9 cellular contexts compared by ENCODE assay signal in the genomic region with DNA sequence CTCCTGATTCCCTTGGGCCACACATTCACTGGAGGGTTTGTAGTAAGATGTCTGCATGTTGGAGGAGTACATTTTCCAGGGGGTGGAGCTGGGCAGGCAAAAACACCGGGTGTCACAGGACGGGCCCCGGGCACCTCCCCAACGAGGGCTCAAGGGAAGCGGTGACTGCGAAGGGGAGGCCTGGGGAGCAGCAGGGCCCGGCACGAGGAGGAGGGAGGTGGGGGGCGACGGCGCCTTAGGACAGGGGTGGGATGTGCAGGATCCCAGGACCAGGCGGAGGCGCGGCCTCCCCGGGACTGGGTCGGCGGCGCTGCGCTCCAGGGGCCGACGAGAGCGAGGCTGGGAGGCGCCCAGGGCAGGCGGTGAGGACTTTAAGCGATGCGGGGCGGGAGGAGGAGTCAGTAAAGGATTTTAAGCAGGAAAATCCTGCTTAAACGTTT. TPM values are rescaled to one million over a fixed set of nuclear protein-coding genes. Genes with fewer than 3 reads are reported as not detected.
DNase-seq lines count a peak whose midpoint lies in the region; ATAC-seq and TF ChIP-seq lines count a peak whose summit lies in the region.
"Had no signal": no experiment of that assay in that cellular context is flagged by ENCODE, and none has a peak within 500 bp of the region (broad histone marks: within the 10 kb centered on the region; RNA-seq: fewer than 3 reads in every experiment).

No MANE protein-coding gene starts in this region.

- H3K9me2 ChIP-seq in Karpas-422 (replicated peaks; ENCODE audit: insufficient read depth, low read length), result no peaks in the 10 kb centered on the region

- peaks cover 26% of the 10 kb centered on the region for H4K20me1 ChIP-seq in Karpas-422 (ENCODE audit: insufficient read depth, low read depth, low read length)

- peak overlapping the region; percentile 73 to 87 for H3K27ac Mint-ChIP-seq in natural killer cell treated with Interleukin-12 subunit alpha and Interleukin-12 subunit beta and Interleukin-15 and Interleukin-18, amount 100 ng/mL, for 72 hours

- H3K4me2 ChIP-seq in Karpas-422 (ENCODE audit: low read depth, low read length, poor library complexity, severe bottlenecking), result peak overlapping the region; percentile 91

- no peak for TF ChIP-seq POLR2A in esophagus squamous epithelium (IDR thresholded peaks at IDR 0.05)
- no peak for TF ChIP-seq POLR2A in tibial nerve (IDR thresholded peaks at IDR 0.05)

- H2AFZ ChIP-seq in Karpas-422 (ENCODE audit: low read length), result 0 out of 2 replicates have a peak overlapping the region, but pooled peaks have one; percentile 65

- no peak for TF ChIP-seq EP300 in tibial nerve (IDR thresholded peaks at IDR 0.05)

- H3K36me3 ChIP-seq in Karpas-422 (ENCODE audit: insufficient read depth, low read length) (peaks cover 24% of the 10 kb centered on the region), esophagus squamous epithelium (peaks cover 0 to 25% (median 0%) of the 10 kb centered on the region in 3 donors), tibial nerve (peaks cover 0 to 22% (median 0%) of the 10 kb centered on the region in 3 donors)

- H3K4me1 ChIP-seq in Karpas-422 (ENCODE audit: low read length), result peaks cover 20% of the 10 kb centered on the region
- H3K4me1 ChIP-seq in esophagus squamous epithelium, result peaks cover 8 to 37% (median 18%) of the 10 kb centered on the region in 3 donors
- H3K4me1 ChIP-seq in tibial nerve, result peaks cover 0 to 37% (median 12%) of the 10 kb centered on the region in 4 donors

- peaks cover 11% of the 10 kb centered on the region for H3K36me3 Mint-ChIP-seq in natural killer cell treated with Interleukin-12 subunit alpha and Interleukin-12 subunit beta and Interleukin-15 and Interleukin-18, amount 100 ng/mL, for 72 hours

- H3K27me3 Mint-ChIP-seq in natural killer cell treated with Interleukin-12 subunit alpha and Interleukin-12 subunit beta and Interleukin-15 and Interleukin-18, amount 100 ng/mL, for 72 hours, result no peaks in the 10 kb centered on the region

- H3K9ac ChIP-seq in Karpas-422 (ENCODE audit: low read length), result peak overlapping the region; percentile 99

- WGBS in esophagus squamous epithelium, 2 donors, result 0% methylated on average over 13 of the region's 28 CpGs; no CpG with 5 or more reads in 1 of the 2 donors
- 0% methylated on average over 24 to 28 of the region's 28 CpGs for WGBS in tibial nerve, 2 donors

- H3K4me3 ChIP-seq in Karpas-422 (ENCODE audit: low read length) (peak overlapping the region; percentile 98), esophagus squamous epithelium (peak overlapping the region; percentile 53 to 97 (median 84)), tibial nerve (peak overlapping the region; percentile 63 to 98 (median 86))

- intact Hi-C loops in esophagus squamous epithelium (cut with DNase I), result no loop called here

- no peak for TF ChIP-seq CTCF in esophagus squamous epithelium (IDR thresholded peaks at IDR 0.05)
- TF ChIP-seq CTCF in tibial nerve (IDR thresholded peaks at IDR 0.05), result no peak

- peaks cover 7% of the 10 kb centered on the region for H3K9me3 Mint-ChIP-seq in natural killer cell treated with Interleukin-12 subunit alpha and Interleukin-12 subunit beta and Interleukin-15 and Interleukin-18, amount 100 ng/mL, for 72 hours

- peak; percentile 22 for ATAC-seq in GM21447 (IDR thresholded peaks at IDR 0.05; ENCODE audit: unreplicated experiment)
- ATAC-seq in natural killer cell treated with Interleukin-12 subunit alpha and Interleukin-12 subunit beta and Interleukin-15 and Interleukin-18, amount 100 ng/mL, for 72 hours, result peak in 1 of 2 donors; percentile 24

- H3K27me3 ChIP-seq in Karpas-422 (ENCODE audit: low read length) (no peaks in the 10 kb centered on the region), esophagus squamous epithelium (no peaks in the 10 kb centered on the region), tibial nerve (no peaks in the 10 kb centered on the region)

- DNase-seq in CD1c-positive myeloid dendritic cell (ENCODE audit: extremely low spot score) (peak; percentile 9), Karpas-422 (peak; percentile 92), esophagus squamous epithelium (lab: John Stamatoyannopoulos, UW) (no peak), tibial nerve (ENCODE audit: low spot score in 2 of 2) (no peak), MV-4-11 (lab: John Stamatoyannopoulos, UW) (no peak)
- peak; percentile 68 for DNase-seq in activated CD8-positive, alpha-beta memory T cell treated with anti-CD3 and anti-CD28 coated beads for 24 hours
- DNase-seq in natural killer cell treated with Interleukin-12 subunit alpha and Interleukin-12 subunit beta and Interleukin-15 and Interleukin-18, amount 100 ng/mL, for 72 hours (ENCODE audit: low spot score), result no peak

- peaks cover 14 to 25% of the 10 kb centered on the region in 2 donors for H3K4me1 Mint-ChIP-seq in natural killer cell treated with Interleukin-12 subunit alpha and Interleukin-12 subunit beta and Interleukin-15 and Interleukin-18, amount 100 ng/mL, for 72 hours (ENCODE audit: low read depth in 2 of 2)

- H3K9me3 ChIP-seq in Karpas-422 (ENCODE audit: low read length), result no peaks in the 10 kb centered on the region
- no peaks in the 10 kb centered on the region for H3K9me3 ChIP-seq in esophagus squamous epithelium
- H3K9me3 ChIP-seq in tibial nerve, result peaks cover 0 to under 1% (median 0%) of the 10 kb centered on the region in 4 donors

- H3K4me3 Mint-ChIP-seq in natural killer cell treated with Interleukin-12 subunit alpha and Interleukin-12 subunit beta and Interleukin-15 and Interleukin-18, amount 100 ng/mL, for 72 hours, result peak overlapping the region; percentile 89

- peak overlapping the region; percentile 65 for H3K27ac ChIP-seq in Karpas-422 (ENCODE audit: low read length)
- peak overlapping the region; percentile 84 to 95 (median 92) for H3K27ac ChIP-seq in esophagus squamous epithelium
- H3K27ac ChIP-seq in tibial nerve, result peak overlapping the region; percentile 66 to 94 (median 92)

- peaks cover 55% of the 10 kb centered on the region for H3K79me2 ChIP-seq in Karpas-422 (ENCODE audit: low read length)

RNA-seq across cellular contexts. Expression of gene ZNF160, which starts 0.5 kb away (rescaled TPM):
- 97.3 and 122 TPM in 2 replicates for total RNA-seq in Karpas-422 (2014; rRNA removed; shearing (Covaris generic); ENCODE audit: low replicate concordance)
- total RNA-seq in esophagus squamous epithelium (10 to 100 TPM; 11.7 to 36.6 (median 13.5) TPM), tibial nerve (10 to 100 TPM; 38.9 to 65.7 (median 45.4) TPM)
- 10 to 100 TPM; 31.3 to 41.4 TPM for total RNA-seq in natural killer cell treated with Interleukin-12 subunit alpha and Interleukin-12 subunit beta and Interleukin-15 and Interleukin-18, amount 100 ng/mL, for 72 hours

RNA-seq across cellular contexts. Expression of gene ZNF415, which starts 30.0 kb away (rescaled TPM):
- 9.1 and 11.1 TPM in 2 replicates for total RNA-seq in Karpas-422 (2014; rRNA removed; shearing (Covaris generic); ENCODE audit: low replicate concordance)
- total RNA-seq in esophagus squamous epithelium (1 to 10 TPM in 2 of 4 donors, under 1 TPM in 2; 0.26 to 4.6 (median 1.3) TPM), tibial nerve (1 to 10 TPM; 4.5 to 9.8 (median 5.7) TPM)
- 1 to 10 TPM; 1.1 to 3.2 TPM for total RNA-seq in natural killer cell treated with Interleukin-12 subunit alpha and Interleukin-12 subunit beta and Interleukin-15 and Interleukin-18, amount 100 ng/mL, for 72 hours
- total RNA-seq: NCI-H460 had no signal

RNA-seq across cellular contexts. Expression of gene ZNF347, which starts 56.1 kb away (rescaled TPM):
- total RNA-seq in Karpas-422 (2014; rRNA removed; shearing (Covaris generic); ENCODE audit: low replicate concordance), result 11.3 and 17.6 TPM in 2 replicates
- 1 to 10 TPM; 1.4 to 8.4 (median 3.1) TPM for total RNA-seq in esophagus squamous epithelium
- 10 to 100 TPM in 1 of 2 donors, 1 to 10 TPM in 1; 4.6 to 12.6 TPM for total RNA-seq in natural killer cell treated with Interleukin-12 subunit alpha and Interleukin-12 subunit beta and Interleukin-15 and Interleukin-18, amount 100 ng/mL, for 72 hours
- total RNA-seq in tibial nerve, result 10 to 100 TPM; 13.1 to 21.9 (median 16.2) TPM

RNA-seq across cellular contexts. Expression of gene ERVV-2, which starts 58.2 kb away (rescaled TPM):
- total RNA-seq in Karpas-422 (2014; rRNA removed; shearing (Covaris generic); ENCODE audit: low replicate concordance), result 0.29 TPM in 1 of 2 replicates, not detected in the other
- total RNA-seq in esophagus squamous epithelium (not detected), tibial nerve (not detected)
- total RNA-seq in natural killer cell treated with Interleukin-12 subunit alpha and Interleukin-12 subunit beta and Interleukin-15 and Interleukin-18, amount 100 ng/mL, for 72 hours, result not detected
- total RNA-seq: NCI-H460 had no signal

Comparison
In these comparisons a context has a peak if more than half of its experiments do, and no peak if none do; other contexts are left out.
1. DNase-seq: peak in CD1c-positive myeloid dendritic cell (single experiment), Karpas-422 (single experiment) and activated CD8-positive, alpha-beta memory T cell treated with anti-CD3 and anti-CD28 coated beads for 24 hours (single experiment); none in esophagus squamous epithelium (single experiment), natural killer cell treated with Interleukin-12 subunit alpha and Interleukin-12 subunit beta and Interleukin-15 and Interleukin-18, amount 100 ng/mL, for 72 hours (single experiment), tibial nerve (0 of 2) and MV-4-11 (single experiment).
2. Peak in every context shown above with its lines, with median percentiles within 50 percentile points of each other: H3K27ac ChIP-seq and H3K4me3 ChIP-seq.